Comparison of ENCODE assay signal across 13 cellular contexts in genomic region chr2:220277445-220277960, GRCh38.
DNase-seq lines count a peak whose midpoint lies in the region; ATAC-seq and TF ChIP-seq lines count a peak whose summit lies in the region.
"Had no signal": no experiment of that assay in that cellular context is flagged by ENCODE, and none has a peak within 500 bp of the region (broad histone marks: within the 10 kb centered on the region; RNA-seq: fewer than 3 reads in every experiment).

No MANE protein-coding gene starts in this region.

- DNase-seq in LHCN-M2 (ENCODE audit: low read depth) (peak; percentile 50), breast epithelium (ENCODE audit: low spot score in 2 of 2) (peak; percentile 24 to 64), iris pigment epithelial cell (ENCODE audit: low read depth) (peak; percentile 89), tibial nerve (ENCODE audit: low spot score in 2 of 2) (peak; percentile 21 to 47), HAP-1 (ENCODE audit: low spot score in 2 of 2) (no peak), NCI-H1417 (lab: John Stamatoyannopoulos, UW) (no peak), foreskin melanocyte (no peak)
- DNase-seq in effector memory CD8-positive, alpha-beta T cell = no peak
- DNase-seq: naive thymus-derived CD8-positive, alpha-beta T cell; NCI-H510A; T-helper 9 cell had no signal

- H3K36me3 ChIP-seq in breast epithelium (no peaks in the 10 kb centered on the region), tibial nerve (no peaks in the 10 kb centered on the region), HAP-1 (replicated peaks) (no peaks in the 10 kb centered on the region)

- H3K27ac Mint-ChIP-seq in effector memory CD8-positive, alpha-beta T cell = no peak overlapping the region
- H3K27ac Mint-ChIP-seq: naive thymus-derived CD8-positive, alpha-beta T cell had no signal

- no peaks in the 10 kb centered on the region for H3K27me3 Mint-ChIP-seq in effector memory CD8-positive, alpha-beta T cell

- H3K36me3 Mint-ChIP-seq in effector memory CD8-positive, alpha-beta T cell (ENCODE audit: insufficient read depth) = no peaks in the 10 kb centered on the region
- H3K36me3 Mint-ChIP-seq: naive thymus-derived CD8-positive, alpha-beta T cell had no signal

- H3K9me3 ChIP-seq in breast epithelium (no peaks in the 10 kb centered on the region), tibial nerve (no peaks in the 10 kb centered on the region), HAP-1 (no peaks in the 10 kb centered on the region)

- no peak overlapping the region for H3K4me3 Mint-ChIP-seq in effector memory CD8-positive, alpha-beta T cell
- H3K4me3 Mint-ChIP-seq: naive thymus-derived CD8-positive, alpha-beta T cell had no signal

- peaks cover 6 to 17% of the 10 kb centered on the region in 2 donors for H3K9me3 Mint-ChIP-seq in effector memory CD8-positive, alpha-beta T cell

- H3K4me1 Mint-ChIP-seq in effector memory CD8-positive, alpha-beta T cell (ENCODE audit: low read depth in 2 of 2) = no peaks in the 10 kb centered on the region
- H3K4me1 Mint-ChIP-seq: naive thymus-derived CD8-positive, alpha-beta T cell had no signal

- ATAC-seq in effector memory CD8-positive, alpha-beta T cell (replicated peaks) = no peak
- ATAC-seq: GM12878; naive thymus-derived CD8-positive, alpha-beta T cell had no signal

- H3K27me3 ChIP-seq in breast epithelium (no peaks in the 10 kb centered on the region), tibial nerve (no peaks in the 10 kb centered on the region), HAP-1 (ENCODE audit: low read depth) (no peaks in the 10 kb centered on the region)

- intact Hi-C loops in breast epithelium (cut with DNase I; ENCODE audit: low total_unique reads) = no loop called here

- no peak for TF ChIP-seq EP300 in tibial nerve (IDR thresholded peaks at IDR 0.05)

- WGBS in tibial nerve, 2 donors = 56 to 57% methylated on average over 3 of the region's 3 CpGs

- in situ Hi-C loops in HAP-1 (cut with MboI; ENCODE audit: low sequenced_read_pairs) = no loop called here

- TF ChIP-seq POLR2A in breast epithelium (IDR thresholded peaks at IDR 0.05) (no peak), tibial nerve (IDR thresholded peaks at IDR 0.05) (no peak)

- H3K4me1 ChIP-seq in breast epithelium (no peaks in the 10 kb centered on the region), tibial nerve (peaks cover 0 to 8% (median 0%) of the 10 kb centered on the region in 4 donors), HAP-1 (no peaks in the 10 kb centered on the region)

- no peak for TF ChIP-seq CTCF in breast epithelium (IDR thresholded peaks at IDR 0.05)
- TF ChIP-seq CTCF in tibial nerve (IDR thresholded peaks at IDR 0.05) = no peak

- no peak overlapping the region for H3K4me3 ChIP-seq in breast epithelium
- no peak overlapping the region for H3K4me3 ChIP-seq in tibial nerve
- H3K4me3 ChIP-seq in HAP-1 = no peak overlapping the region
- H3K4me3 ChIP-seq: GM12878 had no signal

- H3K27ac ChIP-seq in breast epithelium = no peak overlapping the region
- H3K27ac ChIP-seq in tibial nerve = no peak overlapping the region
- H3K27ac ChIP-seq: HL-60 had no signal

Comparison
In these comparisons a context has a peak if more than half of its experiments do, and no peak if none do; other contexts are left out.
1. DNase-seq: peak in LHCN-M2 (single experiment), breast epithelium (2 of 2), iris pigment epithelial cell (single experiment) and tibial nerve (2 of 2); none in HAP-1 (0 of 2), effector memory CD8-positive, alpha-beta T cell (0 of 3), NCI-H1417 (0 of 3) and foreskin melanocyte (single experiment).